ENCODE assay signal across 1 cellular context in the genomic region with DNA sequence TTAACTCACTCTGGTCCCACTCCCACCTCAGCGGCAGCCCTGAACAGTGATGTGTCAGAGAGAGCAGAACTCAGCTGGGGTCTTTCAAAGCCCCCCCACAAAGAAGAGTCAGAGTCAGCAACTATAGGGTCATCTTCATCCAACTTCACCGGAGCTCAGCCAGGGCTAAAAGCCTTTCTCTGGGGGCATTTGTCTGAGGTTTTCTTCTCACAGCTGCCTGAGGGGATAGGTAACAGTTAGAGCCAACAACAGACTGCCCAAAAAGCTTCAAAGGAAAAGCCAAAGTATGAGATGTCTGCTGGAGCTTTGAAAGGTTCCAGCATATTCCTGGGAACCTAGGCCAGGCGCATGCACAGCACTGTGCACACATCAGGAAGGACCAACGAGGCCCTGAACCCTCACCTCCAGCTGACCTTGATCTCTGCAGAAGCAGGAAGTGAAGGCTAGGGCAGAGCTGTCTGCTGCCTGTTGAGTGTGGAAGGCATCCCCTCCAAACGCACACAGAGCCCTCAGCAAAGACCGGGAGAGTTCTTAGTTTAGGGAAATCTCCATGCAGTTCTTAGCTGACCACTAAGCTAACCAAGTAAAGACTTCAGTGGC.
TF ChIP-seq lines count a peak whose summit lies in the region.

No MANE protein-coding gene starts in this region.

TF ChIP-seq in HepG2, 621 proteins besides CTCF, POLR2A, EP300 and RAD21:
- no peak for TF ChIP-seq AGO2 (optimal IDR thresholded peaks at IDR 0.05; ENCODE audit: low read depth, low read length)
- no peak for TF ChIP-seq ARNTL (CRISPR knock-in tag; IDR thresholded peaks at IDR 0.05)
- no peak for TF ChIP-seq ZNF205 (CRISPR knock-in tag; IDR thresholded peaks at IDR 0.05)
- TF ChIP-seq, protein P1, sequence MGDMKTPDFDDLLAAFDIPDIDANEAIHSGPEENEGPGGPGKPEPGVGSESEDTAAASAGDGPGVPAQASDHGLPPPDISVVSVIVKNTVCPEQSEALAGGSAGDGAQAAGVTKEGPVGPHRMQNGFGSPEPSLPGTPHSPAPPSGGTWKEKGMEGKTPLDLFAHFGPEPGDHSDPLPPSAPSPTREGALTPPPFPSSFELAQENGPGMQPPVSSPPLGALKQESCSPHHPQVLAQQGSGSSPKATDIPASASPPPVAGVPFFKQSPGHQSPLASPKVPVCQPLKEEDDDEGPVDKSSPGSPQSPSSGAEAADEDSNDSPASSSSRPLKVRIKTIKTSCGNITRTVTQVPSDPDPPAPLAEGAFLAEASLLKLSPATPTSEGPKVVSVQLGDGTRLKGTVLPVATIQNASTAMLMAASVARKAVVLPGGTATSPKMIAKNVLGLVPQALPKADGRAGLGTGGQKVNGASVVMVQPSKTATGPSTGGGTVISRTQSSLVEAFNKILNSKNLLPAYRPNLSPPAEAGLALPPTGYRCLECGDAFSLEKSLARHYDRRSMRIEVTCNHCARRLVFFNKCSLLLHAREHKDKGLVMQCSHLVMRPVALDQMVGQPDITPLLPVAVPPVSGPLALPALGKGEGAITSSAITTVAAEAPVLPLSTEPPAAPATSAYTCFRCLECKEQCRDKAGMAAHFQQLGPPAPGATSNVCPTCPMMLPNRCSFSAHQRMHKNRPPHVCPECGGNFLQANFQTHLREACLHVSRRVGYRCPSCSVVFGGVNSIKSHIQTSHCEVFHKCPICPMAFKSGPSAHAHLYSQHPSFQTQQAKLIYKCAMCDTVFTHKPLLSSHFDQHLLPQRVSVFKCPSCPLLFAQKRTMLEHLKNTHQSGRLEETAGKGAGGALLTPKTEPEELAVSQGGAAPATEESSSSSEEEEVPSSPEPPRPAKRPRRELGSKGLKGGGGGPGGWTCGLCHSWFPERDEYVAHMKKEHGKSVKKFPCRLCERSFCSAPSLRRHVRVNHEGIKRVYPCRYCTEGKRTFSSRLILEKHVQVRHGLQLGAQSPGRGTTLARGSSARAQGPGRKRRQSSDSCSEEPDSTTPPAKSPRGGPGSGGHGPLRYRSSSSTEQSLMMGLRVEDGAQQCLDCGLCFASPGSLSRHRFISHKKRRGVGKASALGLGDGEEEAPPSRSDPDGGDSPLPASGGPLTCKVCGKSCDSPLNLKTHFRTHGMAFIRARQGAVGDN (CRISPR knock-in tag; IDR thresholded peaks at IDR 0.05), result peak; percentile 24; the same call in 1 of the 2 replicates
- TF ChIP-seq HMGA1 (CRISPR knock-in tag; conservative IDR thresholded peaks at IDR 0.05), result no peak
- no peak for TF ChIP-seq ZNF138 (CRISPR knock-in tag; IDR thresholded peaks at IDR 0.05; ENCODE audit: low read depth)
- peak; percentile 96 for TF ChIP-seq ZNF550 (CRISPR knock-in tag; IDR thresholded peaks at IDR 0.05; ENCODE audit: borderline replicate concordance)
- no peak for TF ChIP-seq ARNT2 (CRISPR knock-in tag; IDR thresholded peaks at IDR 0.05; ENCODE audit: low read depth)
- no peak for TF ChIP-seq HIVEP1 (CRISPR knock-in tag; IDR thresholded peaks at IDR 0.05)
- no peak for TF ChIP-seq HNRNPH1 (optimal IDR thresholded peaks at IDR 0.05; ENCODE audit: low read depth, low read length)
- TF ChIP-seq ZNF780A (CRISPR knock-in tag; IDR thresholded peaks at IDR 0.05), result no peak
- no peak for TF ChIP-seq ASH2L (IDR thresholded peaks at IDR 0.05; ENCODE audit: insufficient read length, low read depth, low read length)
- TF ChIP-seq, protein P2, sequence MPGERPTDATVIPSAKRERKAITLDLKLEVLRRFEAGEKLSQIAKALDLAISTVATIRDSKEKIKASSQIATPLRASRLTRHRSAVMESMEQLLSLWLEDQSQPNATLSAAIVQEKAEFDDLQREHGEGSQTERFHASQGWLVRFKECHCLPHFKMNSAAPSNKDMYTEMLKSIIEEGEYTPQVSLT (CRISPR knock-in tag; IDR thresholded peaks at IDR 0.05; ENCODE audit: borderline replicate concordance, low read depth), result no peak
- no peak for TF ChIP-seq ZSCAN25 (CRISPR knock-in tag; IDR thresholded peaks at IDR 0.05)
- TF ChIP-seq, protein P3, sequence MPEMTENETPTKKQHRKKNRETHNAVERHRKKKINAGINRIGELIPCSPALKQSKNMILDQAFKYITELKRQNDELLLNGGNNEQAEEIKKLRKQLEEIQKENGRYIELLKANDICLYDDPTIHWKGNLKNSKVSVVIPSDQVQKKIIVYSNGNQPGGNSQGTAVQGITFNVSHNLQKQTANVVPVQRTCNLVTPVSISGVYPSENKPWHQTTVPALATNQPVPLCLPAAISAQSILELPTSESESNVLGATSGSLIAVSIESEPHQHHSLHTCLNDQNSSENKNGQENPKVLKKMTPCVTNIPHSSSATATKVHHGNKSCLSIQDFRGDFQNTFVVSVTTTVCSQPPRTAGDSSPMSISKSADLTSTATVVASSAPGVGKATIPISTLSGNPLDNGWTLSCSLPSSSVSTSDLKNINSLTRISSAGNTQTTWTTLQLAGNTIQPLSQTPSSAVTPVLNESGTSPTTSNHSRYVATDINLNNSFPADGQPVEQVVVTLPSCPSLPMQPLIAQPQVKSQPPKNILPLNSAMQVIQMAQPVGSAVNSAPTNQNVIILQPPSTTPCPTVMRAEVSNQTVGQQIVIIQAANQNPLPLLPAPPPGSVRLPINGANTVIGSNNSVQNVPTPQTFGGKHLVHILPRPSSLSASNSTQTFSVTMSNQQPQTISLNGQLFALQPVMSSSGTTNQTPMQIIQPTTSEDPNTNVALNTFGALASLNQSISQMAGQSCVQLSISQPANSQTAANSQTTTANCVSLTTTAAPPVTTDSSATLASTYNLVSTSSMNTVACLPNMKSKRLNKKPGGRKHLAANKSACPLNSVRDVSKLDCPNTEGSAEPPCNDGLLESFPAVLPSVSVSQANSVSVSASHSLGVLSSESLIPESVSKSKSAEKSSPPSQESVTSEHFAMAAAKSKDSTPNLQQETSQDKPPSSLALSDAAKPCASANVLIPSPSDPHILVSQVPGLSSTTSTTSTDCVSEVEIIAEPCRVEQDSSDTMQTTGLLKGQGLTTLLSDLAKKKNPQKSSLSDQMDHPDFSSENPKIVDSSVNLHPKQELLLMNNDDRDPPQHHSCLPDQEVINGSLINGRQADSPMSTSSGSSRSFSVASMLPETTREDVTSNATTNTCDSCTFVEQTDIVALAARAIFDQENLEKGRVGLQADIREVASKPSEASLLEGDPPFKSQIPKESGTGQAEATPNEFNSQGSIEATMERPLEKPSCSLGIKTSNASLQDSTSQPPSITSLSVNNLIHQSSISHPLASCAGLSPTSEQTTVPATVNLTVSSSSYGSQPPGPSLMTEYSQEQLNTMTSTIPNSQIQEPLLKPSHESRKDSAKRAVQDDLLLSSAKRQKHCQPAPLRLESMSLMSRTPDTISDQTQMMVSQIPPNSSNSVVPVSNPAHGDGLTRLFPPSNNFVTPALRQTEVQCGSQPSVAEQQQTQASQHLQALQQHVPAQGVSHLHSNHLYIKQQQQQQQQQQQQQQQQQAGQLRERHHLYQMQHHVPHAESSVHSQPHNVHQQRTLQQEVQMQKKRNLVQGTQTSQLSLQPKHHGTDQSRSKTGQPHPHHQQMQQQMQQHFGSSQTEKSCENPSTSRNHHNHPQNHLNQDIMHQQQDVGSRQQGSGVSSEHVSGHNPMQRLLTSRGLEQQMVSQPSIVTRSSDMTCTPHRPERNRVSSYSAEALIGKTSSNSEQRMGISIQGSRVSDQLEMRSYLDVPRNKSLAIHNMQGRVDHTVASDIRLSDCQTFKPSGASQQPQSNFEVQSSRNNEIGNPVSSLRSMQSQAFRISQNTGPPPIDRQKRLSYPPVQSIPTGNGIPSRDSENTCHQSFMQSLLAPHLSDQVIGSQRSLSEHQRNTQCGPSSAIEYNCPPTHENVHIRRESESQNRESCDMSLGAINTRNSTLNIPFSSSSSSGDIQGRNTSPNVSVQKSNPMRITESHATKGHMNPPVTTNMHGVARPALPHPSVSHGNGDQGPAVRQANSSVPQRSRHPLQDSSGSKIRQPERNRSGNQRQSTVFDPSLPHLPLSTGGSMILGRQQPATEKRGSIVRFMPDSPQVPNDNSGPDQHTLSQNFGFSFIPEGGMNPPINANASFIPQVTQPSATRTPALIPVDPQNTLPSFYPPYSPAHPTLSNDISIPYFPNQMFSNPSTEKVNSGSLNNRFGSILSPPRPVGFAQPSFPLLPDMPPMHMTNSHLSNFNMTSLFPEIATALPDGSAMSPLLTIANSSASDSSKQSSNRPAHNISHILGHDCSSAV (CRISPR knock-in tag; IDR thresholded peaks at IDR 0.05; ENCODE audit: borderline replicate concordance), result no peak
- no peak for TF ChIP-seq POGZ (CRISPR knock-in tag; IDR thresholded peaks at IDR 0.05)
- no peak for TF ChIP-seq MAF1 (CRISPR knock-in tag; IDR thresholded peaks at IDR 0.05; ENCODE audit: borderline replicate concordance)
- no peak for TF ChIP-seq SMARCC2 (IDR thresholded peaks at IDR 0.05)
